8 cellular contexts compared by ENCODE assay signal in genomic region chr3:30689202-30689641, GRCh38.
DNase-seq lines count a peak whose midpoint lies in the region; ATAC-seq and TF ChIP-seq lines count a peak whose summit lies in the region.

No MANE protein-coding gene starts in this region.

- ATAC-seq in GM21619 (IDR thresholded peaks at IDR 0.05; ENCODE audit: unreplicated experiment): no peak
- ATAC-seq in HG02798 (IDR thresholded peaks at IDR 0.05; ENCODE audit: poor library complexity, unreplicated experiment): no peak

- peak overlapping the region; percentile 90 for H3K27ac Mint-ChIP-seq in osteocyte (ENCODE audit: unreplicated experiment)

- no peak for TF ChIP-seq EP300 in esophagus muscularis mucosa (IDR thresholded peaks at IDR 0.05)

- no peak overlapping the region for H3K4me3 Mint-ChIP-seq in osteocyte (ENCODE audit: unreplicated experiment)

- peaks cover 51% of the 10 kb centered on the region for H3K4me1 Mint-ChIP-seq in osteocyte (ENCODE audit: unreplicated experiment)

- TF ChIP-seq POLR2A in esophagus muscularis mucosa (IDR thresholded peaks at IDR 0.05; ENCODE audit: low read depth): no peak

- no peaks in the 10 kb centered on the region for H3K9me3 Mint-ChIP-seq in osteocyte (ENCODE audit: unreplicated experiment)

- no peaks in the 10 kb centered on the region for H3K27me3 ChIP-seq in esophagus muscularis mucosa

- 11% methylated on average over 5 of the region's 5 CpGs for WGBS in esophagus muscularis mucosa

- H3K9me3 ChIP-seq in SK-N-MC (ENCODE audit: low read depth, low read length): no peaks in the 10 kb centered on the region
- H3K9me3 ChIP-seq in esophagus muscularis mucosa: no peaks in the 10 kb centered on the region

- intact Hi-C loops in esophagus muscularis mucosa (cut with DNase I): no loop called here

- peak overlapping the region; percentile 55 for H3K4me3 ChIP-seq in SK-N-MC
- no peak overlapping the region for H3K4me3 ChIP-seq in esophagus muscularis mucosa

- no peaks in the 10 kb centered on the region for H3K27me3 Mint-ChIP-seq in osteocyte (ENCODE audit: unreplicated experiment)

- peaks cover 48% of the 10 kb centered on the region for H3K36me3 Mint-ChIP-seq in osteocyte (ENCODE audit: unreplicated experiment)

- DNase-seq in H4 (ENCODE audit: low spot score) (peak; percentile 52), SK-N-MC (ENCODE audit: low read depth, low spot score) (no peak), esophagus muscularis mucosa (ENCODE audit: extremely low spot score) (no peak), osteocyte (ENCODE audit: extremely low spot score, unreplicated experiment) (no peak), mucosa of gallbladder (ENCODE audit: low spot score) (no peak), occipital lobe (lab: John Stamatoyannopoulos, UW) (no peak)

- H3K4me1 ChIP-seq in esophagus muscularis mucosa: peaks cover 69 to 100% (median 95%) of the 10 kb centered on the region in 4 donors

- TF ChIP-seq CTCF in esophagus muscularis mucosa (IDR thresholded peaks at IDR 0.05) (no peak), osteocyte (IDR thresholded peaks at IDR 0.05) (no peak)

- H3K27ac ChIP-seq in SK-N-MC: peak overlapping the region; percentile 67
- peak overlapping the region; percentile 70 to 73 (median 73) for H3K27ac ChIP-seq in esophagus muscularis mucosa (replicated peaks in 1 of 4)

- H3K36me3 ChIP-seq in SK-N-MC (ENCODE audit: insufficient read depth, low read length): no peaks in the 10 kb centered on the region
- H3K36me3 ChIP-seq in esophagus muscularis mucosa: peaks cover 10 to 68% (median 37%) of the 10 kb centered on the region in 4 donors

- no peak overlapping the region for H3K9ac ChIP-seq in SK-N-MC (ENCODE audit: insufficient read length)
